ENCODE assay signal across 22 cellular contexts in genomic region chr1:1055841-1056736, GRCh38. TPM values are rescaled to one million over a fixed set of nuclear protein-coding genes. Genes with fewer than 3 reads are reported as not detected.
"Had no signal": no experiment of that assay in that cellular context is flagged by ENCODE, and none has a peak within 500 bp of the region (broad histone marks: within the 10 kb centered on the region; RNA-seq: fewer than 3 reads in every experiment).

No MANE protein-coding gene starts in this region.

- H3K27me3 ChIP-seq: vagina had no signal

- H3K27ac Mint-ChIP-seq: activated CD4-positive, alpha-beta T cell treated with anti-CD3 and anti-CD28 coated beads, Interleukin-2, amount 10 ng/mL, durations not matched to agents 7 days and 5 days; activated CD8-positive, alpha-beta T cell treated with anti-CD3 and anti-CD28 coated beads, Interleukin-2, amount 10 ng/mL, durations not matched to agents 7 days and 5 days; activated naive CD4-positive, alpha-beta T cell treated with anti-CD3 and anti-CD28 coated beads for 36 hours; activated T-cell treated with anti-CD3 and anti-CD28 coated beads, Interleukin-2, amount 50 U/mL, for 24 hours; activated T-helper 2 cell treated with anti-CD3 and anti-CD28 coated beads, Interferon-gamma antibody, Interleukin-2, Interleukin-4, amounts not matched to agents 10 μg/mL and 5 μg/mL and 100 μg/mL, durations not matched to agents 14 hours and 24 hours and 36 hours; nephron; T-helper 1 cell treated with Interleukin-12 subunit alpha and Interleukin-12 subunit beta and Interleukin-4 antibody, amounts not matched to agents 30 μg/mL and 1 μg/mL, for 36 hours had no signal

- H3K4me1 ChIP-seq: breast epithelium had no signal

- H3K36me3 ChIP-seq: ascending aorta, breast epithelium, gastrocnemius medialis had no signal

- H3K27ac ChIP-seq: ascending aorta, breast epithelium, gastrocnemius medialis, heart right ventricle, left lung, tibial nerve, vagina had no signal

- H3K4me1 Mint-ChIP-seq: nephron had no signal

- H3K4me3 Mint-ChIP-seq: activated CD4-positive, alpha-beta T cell treated with anti-CD3 and anti-CD28 coated beads, Interleukin-2, amount 10 ng/mL, durations not matched to agents 7 days and 5 days; activated CD8-positive, alpha-beta T cell treated with anti-CD3 and anti-CD28 coated beads, Interleukin-2, amount 10 ng/mL, durations not matched to agents 7 days and 5 days; activated naive CD4-positive, alpha-beta T cell treated with anti-CD3 and anti-CD28 coated beads for 36 hours; activated T-cell treated with anti-CD3 and anti-CD28 coated beads, Interleukin-2, amount 50 U/mL, for 24 hours; T-helper 1 cell treated with Interleukin-12 subunit alpha and Interleukin-12 subunit beta and Interleukin-4 antibody, amounts not matched to agents 30 μg/mL and 1 μg/mL, for 36 hours had no signal

- H3K4me3 ChIP-seq: ascending aorta, breast epithelium, gastrocnemius medialis, heart right ventricle, left lung, tibial nerve, vagina had no signal

- H3K9me3 ChIP-seq: ascending aorta, breast epithelium, gastrocnemius medialis, heart right ventricle, left lung, tibial nerve, vagina had no signal

- H3K9me3 Mint-ChIP-seq: activated T-cell treated with anti-CD3 and anti-CD28 coated beads, Interleukin-2, amount 50 U/mL, for 24 hours; activated T-helper 2 cell treated with anti-CD3 and anti-CD28 coated beads, Interferon-gamma antibody, Interleukin-2, Interleukin-4, amounts not matched to agents 10 μg/mL and 5 μg/mL and 100 μg/mL, durations not matched to agents 14 hours and 24 hours and 36 hours; nephron; T-helper 1 cell treated with Interleukin-12 subunit alpha and Interleukin-12 subunit beta and Interleukin-4 antibody, amounts not matched to agents 30 μg/mL and 1 μg/mL, for 36 hours had no signal

- DNase-seq: activated CD4-positive, alpha-beta T cell treated with anti-CD3 and anti-CD28 coated beads, Interleukin-2, amount 10 ng/mL, durations not matched to agents 7 days and 5 days; activated CD8-positive, alpha-beta T cell treated with anti-CD3 and anti-CD28 coated beads, Interleukin-2, amount 10 ng/mL, durations not matched to agents 7 days and 5 days; activated naive CD4-positive, alpha-beta T cell treated with anti-CD3 and anti-CD28 coated beads for 36 hours; activated T-cell treated with anti-CD3 and anti-CD28 coated beads, Interleukin-2, amount 50 U/mL, for 24 hours; effector CD4-positive, alpha-beta T cell; gastrocnemius medialis; heart right ventricle; left lung; midbrain; stimulated activated naive CD8-positive, alpha-beta T cell treated with anti-CD3 and anti-CD28 coated beads, Interleukin-15, Interleukin-2, amounts not matched to agents 100 U/mL and 50 U/mL, for 24 hours; substantia nigra had no signal

RNA-seq across cellular contexts. Expression of gene RNF223, which starts 18.0 kb away (rescaled TPM):
- total RNA-seq: activated CD4-positive, alpha-beta T cell treated with anti-CD3 and anti-CD28 coated beads, Interleukin-2, amount 10 ng/mL, durations not matched to agents 7 days and 5 days; activated CD8-positive, alpha-beta T cell treated with anti-CD3 and anti-CD28 coated beads, Interleukin-2, amount 10 ng/mL, durations not matched to agents 7 days and 5 days; activated naive CD4-positive, alpha-beta T cell treated with anti-CD3 and anti-CD28 coated beads for 36 hours; activated T-helper 2 cell treated with anti-CD3 and anti-CD28 coated beads, Interferon-gamma antibody, Interleukin-2, Interleukin-4, amounts not matched to agents 10 μg/mL and 5 μg/mL and 100 μg/mL, durations not matched to agents 14 hours and 24 hours and 36 hours; ascending aorta; cerebellum; gastrocnemius medialis; heart right ventricle; lung microvascular endothelial cell; omental fat pad; posterior vena cava; tibial nerve had no signal
